ENCODE assay signal across 13 cellular contexts in the genomic region with DNA sequence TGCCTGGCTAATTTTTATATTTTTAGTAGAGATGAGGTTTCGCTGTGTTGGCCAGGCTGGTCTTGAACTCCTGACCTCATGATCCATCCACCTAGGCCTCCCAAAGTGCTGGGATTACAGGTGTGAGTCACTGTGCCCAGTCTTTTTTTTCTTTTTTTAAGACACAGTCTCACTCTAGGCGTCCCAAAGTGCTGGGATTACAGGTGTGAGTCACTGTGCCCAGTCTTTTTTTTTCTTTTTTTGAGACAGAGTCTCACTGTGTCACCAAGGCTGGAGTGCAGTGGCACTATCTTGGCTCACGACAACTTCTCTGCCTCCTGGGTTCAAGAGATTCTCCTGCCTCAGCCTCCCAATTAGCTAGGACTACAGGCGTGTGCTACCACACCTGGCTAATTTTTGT. TPM values are rescaled to one million over a fixed set of nuclear protein-coding genes. Genes with fewer than 3 reads are reported as not detected.
"Had no signal": no experiment of that assay in that cellular context is flagged by ENCODE, and none has a peak within 500 bp of the region (broad histone marks: within the 10 kb centered on the region; RNA-seq: fewer than 3 reads in every experiment).

No MANE protein-coding gene starts in this region.

RNA-seq across cellular contexts. Expression of a gene that starts 37.1 kb away (rescaled TPM):
- total RNA-seq: activated CD4-positive, alpha-beta memory T cell treated with anti-CD3 and anti-CD28 coated beads for 36 hours; activated CD4-positive, alpha-beta memory T cell treated with anti-CD3 and anti-CD28 coated beads, Interleukin-2, amount 10 ng/mL, durations not matched to agents 7 days and 5 days; activated CD4-positive, alpha-beta T cell treated with anti-CD3 and anti-CD28 coated beads, Interleukin-2, amount 10 ng/mL, durations not matched to agents 24 days and 14 days; activated CD4-positive, alpha-beta T cell treated with anti-CD3 and anti-CD28 coated beads, Interleukin-2, amount 10 ng/mL, durations not matched to agents 7 days and 5 days; activated CD8-positive, alpha-beta memory T cell treated with anti-CD3 and anti-CD28 coated beads, Interleukin-2, amount 10 ng/mL, durations not matched to agents 7 days and 5 days; activated CD8-positive, alpha-beta T cell treated with anti-CD3 and anti-CD28 coated beads, Interleukin-2, amount 10 ng/mL, durations not matched to agents 7 days and 5 days; T-helper 1 cell treated with Interleukin-12 subunit alpha and Interleukin-12 subunit beta and Interleukin-4 antibody, amounts not matched to agents 30 ng/mL and 1 ng/mL, for 36 hours; T-helper 2 cell treated with Interferon-gamma antibody and Interleukin-4, amounts not matched to agents 100 ng/mL and 5 ng/mL, for 36 hours had no signal

RNA-seq across cellular contexts. Expression of a gene that starts 58.1 kb away (rescaled TPM):
- total RNA-seq: activated B cell treated with CpG ODN at 0.5 μM for 24 hours; activated CD4-positive, alpha-beta memory T cell treated with anti-CD3 and anti-CD28 coated beads for 36 hours; activated CD4-positive, alpha-beta memory T cell treated with anti-CD3 and anti-CD28 coated beads, Interleukin-2, amount 10 ng/mL, durations not matched to agents 7 days and 5 days; activated CD4-positive, alpha-beta T cell treated with anti-CD3 and anti-CD28 coated beads for 36 hours; activated CD4-positive, alpha-beta T cell treated with anti-CD3 and anti-CD28 coated beads, Interleukin-2, amount 10 ng/mL, durations not matched to agents 24 days and 14 days; activated CD4-positive, alpha-beta T cell treated with anti-CD3 and anti-CD28 coated beads, Interleukin-2, amount 10 ng/mL, durations not matched to agents 7 days and 5 days; activated CD8-positive, alpha-beta memory T cell treated with anti-CD3 and anti-CD28 coated beads for 36 hours; activated CD8-positive, alpha-beta memory T cell treated with anti-CD3 and anti-CD28 coated beads, Interleukin-2, amount 10 ng/mL, durations not matched to agents 7 days and 5 days; activated CD8-positive, alpha-beta T cell treated with anti-CD3 and anti-CD28 coated beads for 36 hours; activated CD8-positive, alpha-beta T cell treated with anti-CD3 and anti-CD28 coated beads, Interleukin-2, amount 10 ng/mL, durations not matched to agents 7 days and 5 days; T-helper 1 cell treated with Interleukin-12 subunit alpha and Interleukin-12 subunit beta and Interleukin-4 antibody, amounts not matched to agents 30 ng/mL and 1 ng/mL, for 36 hours; T-helper 17 cell; T-helper 2 cell treated with Interferon-gamma antibody and Interleukin-4, amounts not matched to agents 100 ng/mL and 5 ng/mL, for 36 hours had no signal
